ENCODE assay signal across 1 cellular context in genomic region chr4:74056114-74056857, GRCh38.
TF ChIP-seq lines count a peak whose summit lies in the region.

No MANE protein-coding gene starts in this region.

TF ChIP-seq in A549, 52 proteins besides CTCF, POLR2A, EP300 and RAD21 (continued from another document):
- TF ChIP-seq REST (IDR thresholded peaks at IDR 0.05) (no peak), NR3C1 (IDR thresholded peaks at IDR 0.05) (no peak), CHD2 (IDR thresholded peaks at IDR 0.05; ENCODE audit: low read length, partially characterized antibody) (no peak), NPAS2 (CRISPR knock-in tag; IDR thresholded peaks at IDR 0.05; ENCODE audit: borderline replicate concordance) (no peak), RFX5 (IDR thresholded peaks at IDR 0.05) (no peak), NFE2L2 (conservative IDR thresholded peaks at IDR 0.05; ENCODE audit: low read length) (peak; percentile 66), TFCP2L1 (CRISPR knock-in tag; IDR thresholded peaks at IDR 0.05) (no peak), FOSL2 (IDR thresholded peaks at IDR 0.05) (no peak), FOSL2 (CRISPR knock-in tag; IDR thresholded peaks at IDR 0.05) (no peak), HEYL (CRISPR knock-in tag; IDR thresholded peaks at IDR 0.05) (no peak), EHMT2 (IDR thresholded peaks at IDR 0.05; ENCODE audit: low read depth) (no peak), ZSCAN20 (CRISPR knock-in tag; IDR thresholded peaks at IDR 0.05) (0 out of 2 replicates have a peak, but pooled peaks have one; percentile 48), JUN (IDR thresholded peaks at IDR 0.05) (no peak)
- TF ChIP-seq, protein P1, sequence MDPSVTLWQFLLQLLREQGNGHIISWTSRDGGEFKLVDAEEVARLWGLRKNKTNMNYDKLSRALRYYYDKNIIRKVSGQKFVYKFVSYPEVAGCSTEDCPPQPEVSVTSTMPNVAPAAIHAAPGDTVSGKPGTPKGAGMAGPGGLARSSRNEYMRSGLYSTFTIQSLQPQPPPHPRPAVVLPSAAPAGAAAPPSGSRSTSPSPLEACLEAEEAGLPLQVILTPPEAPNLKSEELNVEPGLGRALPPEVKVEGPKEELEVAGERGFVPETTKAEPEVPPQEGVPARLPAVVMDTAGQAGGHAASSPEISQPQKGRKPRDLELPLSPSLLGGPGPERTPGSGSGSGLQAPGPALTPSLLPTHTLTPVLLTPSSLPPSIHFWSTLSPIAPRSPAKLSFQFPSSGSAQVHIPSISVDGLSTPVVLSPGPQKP (IDR thresholded peaks at IDR 0.05; ENCODE audit: low read depth, low read length) = no peak
